18 cellular contexts compared by ENCODE assay signal in the genomic region with DNA sequence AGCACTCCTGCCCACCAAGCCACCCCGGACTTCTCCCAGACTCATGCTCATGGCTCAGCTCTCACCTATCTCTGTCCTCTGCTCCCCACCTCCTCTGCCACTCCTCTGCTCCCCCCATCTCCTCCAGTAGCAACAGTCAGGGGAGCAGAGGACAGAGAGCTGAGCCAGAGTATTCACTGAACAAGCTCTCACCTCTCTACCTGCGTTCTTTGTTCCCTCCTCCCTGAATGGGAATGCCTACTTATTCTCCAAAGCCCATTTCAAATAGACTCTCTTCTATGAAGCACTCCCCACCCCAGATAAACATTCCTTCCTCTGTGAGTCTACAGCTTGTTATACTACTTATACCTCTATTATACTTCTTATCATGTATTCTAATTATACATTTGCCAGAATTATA.
"Had no signal": no experiment of that assay in that cellular context is flagged by ENCODE, and none has a peak within 500 bp of the region (broad histone marks: within the 10 kb centered on the region; RNA-seq: fewer than 3 reads in every experiment).

No MANE protein-coding gene starts in this region.

- H3K27ac ChIP-seq: psoas muscle, sigmoid colon, testis, tibial artery had no signal

- H3K36me3 ChIP-seq: esophagus squamous epithelium, sigmoid colon, tibial artery, vagina had no signal

- H3K9me3 Mint-ChIP-seq: effector memory CD8-positive, alpha-beta T cell; nephron; stimulated activated effector memory CD8-positive, alpha-beta T cell treated with anti-CD3 and anti-CD28 coated beads, Interleukin-12 subunit alpha, Interleukin-12 subunit beta, amount 100 ng/mL, for 72 hours had no signal

- H3K4me3 ChIP-seq: esophagus squamous epithelium, psoas muscle, sigmoid colon, testis, tibial artery, vagina had no signal

- H3K27me3 ChIP-seq: testis, vagina had no signal

- DNase-seq: cerebellar nuclear complex; cortex of kidney; effector memory CD8-positive, alpha-beta T cell; erythroblast; esophagus squamous epithelium; nucleus accumbens; psoas muscle; right cardiac atrium; sigmoid colon; stimulated activated CD4-positive, alpha-beta T cell treated with anti-CD3 and anti-CD28 coated beads, Interleukin-2, amount 100 ng/mL, for 24 hours; stimulated activated CD4-positive, alpha-beta T cell treated with anti-CD3 and anti-CD28 coated beads, Interleukin-4, amount 100 ng/mL, for 24 hours; stimulated activated naive CD8-positive, alpha-beta T cell treated with anti-CD3 and anti-CD28 coated beads, Interleukin-15, Interleukin-2, amounts not matched to agents 100 U/mL and 50 U/mL, for 24 hours; substantia nigra; testis; tibial artery had no signal

- H3K27ac Mint-ChIP-seq: effector memory CD8-positive, alpha-beta T cell; nephron; stimulated activated effector memory CD8-positive, alpha-beta T cell treated with anti-CD3 and anti-CD28 coated beads, Interleukin-12 subunit alpha, Interleukin-12 subunit beta, amount 100 ng/mL, for 72 hours had no signal

- ATAC-seq: effector memory CD8-positive, alpha-beta T cell; psoas muscle; right cardiac atrium; stimulated activated effector memory CD8-positive, alpha-beta T cell treated with anti-CD3 and anti-CD28 coated beads, Interleukin-12 subunit alpha, Interleukin-12 subunit beta, amount 100 ng/mL, for 72 hours; stimulated activated naive CD8-positive, alpha-beta T cell treated with anti-CD3 and anti-CD28 coated beads, Interleukin-15, Interleukin-2, amounts not matched to agents 100 U/mL and 50 U/mL, for 24 hours had no signal

- H3K36me3 Mint-ChIP-seq: stimulated activated effector memory CD8-positive, alpha-beta T cell treated with anti-CD3 and anti-CD28 coated beads, Interleukin-12 subunit alpha, Interleukin-12 subunit beta, amount 100 ng/mL, for 72 hours had no signal

- H3K4me3 Mint-ChIP-seq: effector memory CD8-positive, alpha-beta T cell; nephron; stimulated activated effector memory CD8-positive, alpha-beta T cell treated with anti-CD3 and anti-CD28 coated beads, Interleukin-12 subunit alpha, Interleukin-12 subunit beta, amount 100 ng/mL, for 72 hours had no signal

- H3K4me1 Mint-ChIP-seq: stimulated activated effector memory CD8-positive, alpha-beta T cell treated with anti-CD3 and anti-CD28 coated beads, Interleukin-12 subunit alpha, Interleukin-12 subunit beta, amount 100 ng/mL, for 72 hours had no signal

- H3K9me3 ChIP-seq: esophagus squamous epithelium, psoas muscle, sigmoid colon, testis, tibial artery, vagina had no signal
